In genomic region chr10:31830887-31831286, GRCh38 we compare ENCODE assay signal across 1 cellular context.
TF ChIP-seq lines count a peak whose summit lies in the region.

No MANE protein-coding gene starts in this region.

TF ChIP-seq in GM23338, 12 proteins besides CTCF, POLR2A, EP300 and RAD21 (continued from another document):
- TF ChIP-seq CREB1 (CRISPR knock-in tag; IDR thresholded peaks at IDR 0.05; ENCODE audit: low read depth): no peak
- no peak for TF ChIP-seq JUNB (IDR thresholded peaks at IDR 0.05; ENCODE audit: unreplicated experiment)
- no peak for TF ChIP-seq NANOG (IDR thresholded peaks at IDR 0.05; ENCODE audit: borderline replicate concordance)
- TF ChIP-seq ETS1 (IDR thresholded peaks at IDR 0.05): no peak
- no peak for TF ChIP-seq ZNF331 (CRISPR knock-in tag; IDR thresholded peaks at IDR 0.05; ENCODE audit: low read depth)
- TF ChIP-seq POLR2AphosphoS5 (IDR thresholded peaks at IDR 0.05; ENCODE audit: low read depth): no peak
- TF ChIP-seq EZH2phosphoT487 (IDR thresholded peaks at IDR 0.05; ENCODE audit: unreplicated experiment): no peak
- no peak for TF ChIP-seq ZNF462 (CRISPR knock-in tag; IDR thresholded peaks at IDR 0.05)
